Comparison of ENCODE assay signal across 8 cellular contexts in genomic region chr21:32981096-32981495, GRCh38. TPM values are rescaled to one million over a fixed set of nuclear protein-coding genes. Genes with fewer than 3 reads are reported as not detected.
"Had no signal": no experiment of that assay in that cellular context is flagged by ENCODE, and none has a peak within 500 bp of the region (broad histone marks: within the 10 kb centered on the region; RNA-seq: fewer than 3 reads in every experiment).

No MANE protein-coding gene starts in this region.

- H3K27ac ChIP-seq: HL-60 had no signal

- ATAC-seq: HepG2, K562 had no signal

- H3K4me1 Mint-ChIP-seq: IgD-negative memory B cell had no signal

- H3K4me3 Mint-ChIP-seq: IgD-negative memory B cell had no signal

- DNase-seq: IMR-90, KBM-7 had no signal

- H3K4me3 ChIP-seq: K562 had no signal

- H3K27ac Mint-ChIP-seq: IgD-negative memory B cell had no signal

- H3K9me3 Mint-ChIP-seq: IgD-negative memory B cell had no signal

- H3K36me3 Mint-ChIP-seq: IgD-negative memory B cell had no signal

RNA-seq across cellular contexts. Expression of gene OLIG2, which starts 44.6 kb away (rescaled TPM):
- total RNA-seq: HepG2, HT-29, HT1080, IMR-90, K562 had no signal
- polyA plus RNA-seq: HepG2, IgD-negative memory B cell, IMR-90, K562 had no signal
